ENCODE assay signal across 10 cellular contexts in the genomic region with DNA sequence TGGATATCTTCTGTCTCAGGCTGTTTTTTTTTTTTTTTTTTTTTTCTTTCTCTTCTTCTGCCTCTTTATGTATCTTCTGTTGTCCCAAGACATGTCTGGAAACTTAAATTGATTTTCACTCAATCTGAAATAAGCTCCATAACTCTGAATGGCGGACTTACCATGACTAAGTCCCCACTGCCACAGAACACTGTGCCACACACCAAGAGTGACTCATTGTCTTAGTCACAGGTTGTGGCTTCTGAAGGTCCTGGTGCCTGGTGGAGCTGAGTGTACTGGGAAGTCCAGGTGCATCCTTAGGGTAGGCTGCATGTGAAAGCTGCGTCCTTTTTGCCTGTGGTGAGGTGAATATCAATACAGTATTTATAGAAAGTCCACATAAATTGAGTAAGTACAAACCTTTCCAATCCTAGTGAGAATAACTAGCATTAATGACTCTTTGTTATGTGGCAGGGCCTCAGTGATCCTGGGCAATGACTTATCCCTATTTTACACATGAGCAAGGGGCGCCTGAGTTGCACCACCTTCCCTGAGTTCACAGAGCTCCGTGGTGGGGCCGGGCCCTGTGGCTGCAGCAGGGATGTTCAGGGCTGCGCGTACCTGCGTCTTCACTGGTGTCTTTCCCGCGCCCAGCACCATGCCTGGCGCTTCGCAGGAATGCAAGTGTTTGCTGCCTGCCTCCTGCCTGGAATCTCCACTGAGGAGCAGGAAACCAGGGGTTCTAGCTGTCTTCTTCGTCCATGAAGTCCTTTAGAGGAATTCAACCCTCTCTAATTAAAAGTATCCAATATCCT. TPM values are rescaled to one million over a fixed set of nuclear protein-coding genes. Genes with fewer than 3 reads are reported as not detected.
A peak's percentile ranks its signal among the peaks of the same experiment; 100 is the strongest.
DNase-seq lines count a peak whose midpoint lies in the region; ATAC-seq, FAIRE-seq and TF ChIP-seq lines count a peak whose summit lies in the region.
"Had no signal": no experiment of that assay in that cellular context is flagged by ENCODE, and none has a peak within 500 bp of the region (broad histone marks: within the 10 kb centered on the region; RNA-seq: fewer than 3 reads in every experiment).

No MANE protein-coding gene starts in this region.

- peak; percentile 99 for FAIRE-seq in endothelial cell of umbilical vein (lab: Jason Lieb, UNC)
- FAIRE-seq: A204.1 had no signal

- H3K27me3 ChIP-seq in endothelial cell of umbilical vein (ENCODE audit: control insufficient read depth in 2 of 2, insufficient read depth in 2 of 2, low read length in 2 of 2) = no peaks in the 10 kb centered on the region

- CTCF ChIA-PET in T-cell (lab: Charles Lee) (interaction anchor here in 1 of 2 donors (0.6 kb wide), 1 partner anchor 651 kb away, joined by 8 read pairs; no protein-coding TSS in a partner anchor), endothelial cell of umbilical vein (lab: Charles Lee) (interaction anchor here (0.6 to 2.3 kb wide), 10 partner anchors 9 to 32 kb away, joined by 3 to 14 read pairs (median 4); no protein-coding TSS in a partner anchor)

- DNase-seq in NOMO-1 treated with DMSO at 0.1 percent for 48 hours (lab: John Stamatoyannopoulos, UW; ENCODE audit: unreplicated experiment) (peak; percentile 20), NOMO-1 treated with dmso at 0.1 percent for 144 hours (lab: John Stamatoyannopoulos, UW; ENCODE audit: unreplicated experiment) (no peak), T-cell (no peak), endothelial cell of umbilical vein (ENCODE audit: low read depth, low spot score) (peak; percentile 95), posterior cingulate gyrus (no peak)
- peak; percentile 17 for DNase-seq in stimulated activated CD8-positive, alpha-beta memory T cell treated with anti-CD3 and anti-CD28 coated beads, Interleukin-12 subunit alpha, Interleukin-12 subunit beta, amount 100 ng/mL, for 4 hours (ENCODE audit: low read depth)

- H3K9me1 ChIP-seq in endothelial cell of umbilical vein (replicated peaks; ENCODE audit: control insufficient read depth, extremely low read depth, insufficient read depth, low read length) = no peaks in the 10 kb centered on the region

- H4K20me1 ChIP-seq in endothelial cell of umbilical vein (replicated peaks; ENCODE audit: control insufficient read depth, extremely low read depth, insufficient read depth, low read length) = no peaks in the 10 kb centered on the region

- BruUV-seq in endothelial cell of umbilical vein (replicated peaks; lab: Mats Ljungman, UMichigan) = no TSS peak

- H3K79me2 ChIP-seq in endothelial cell of umbilical vein (ENCODE audit: control insufficient read depth, insufficient read depth, low read length) = peaks cover 90% of the 10 kb centered on the region

- H3K27ac Mint-ChIP-seq in T-cell = no peak overlapping the region

- H2AFZ ChIP-seq in endothelial cell of umbilical vein (ENCODE audit: low read depth, low read length) = no peak overlapping the region

- no peak overlapping the region for H3K4me3 ChIP-seq in endothelial cell of umbilical vein (replicated peaks in 1 of 3; ENCODE audit: insufficient read depth in 1 of 3, low read depth in 1 of 3, low read length in 3 of 3)

- H3K4me1 ChIP-seq in endothelial cell of umbilical vein (ENCODE audit: control insufficient read depth, extremely low read depth, insufficient read depth, low read length) = peaks cover 40% of the 10 kb centered on the region

- peak overlapping the region; percentile 15 to 31 (median 17) for H3K4me3 Mint-ChIP-seq in T-cell

- peaks cover 22% of the 10 kb centered on the region for H3K36me3 Mint-ChIP-seq in T-cell

- peak overlapping the region; percentile 35 for H3K4me2 ChIP-seq in endothelial cell of umbilical vein (ENCODE audit: insufficient read depth, low read length)

- no peak for TF ChIP-seq CTCF in endothelial cell of umbilical vein (IDR thresholded peaks at IDR 0.05; ENCODE audit: extremely low read depth in 1 of 2, insufficient read depth in 1 of 2, low read depth in 1 of 2, low read length in 2 of 2)

- intact Hi-C loops in endothelial cell of umbilical vein (cut with micrococcal nuclease) = loop anchor here (1.0 to 2.0 kb wide), 3 partner anchors 20 to 31 kb away; no protein-coding TSS in a partner anchor
- intact Hi-C loops in posterior cingulate gyrus (cut with DNase I) = no loop called here

- peaks cover 48 to 52% (median 49%) of the 10 kb centered on the region in 3 donors for H3K4me1 Mint-ChIP-seq in T-cell

- peak overlapping the region; percentile 63 for H3K27ac ChIP-seq in endothelial cell of umbilical vein (ENCODE audit: insufficient read depth, low read depth, low read length)
- H3K27ac ChIP-seq: neutrophil had no signal

- POLR2A ChIA-PET in T-cell (lab: Charles Lee) = no interaction called here
- POLR2A ChIA-PET in endothelial cell of umbilical vein (lab: Charles Lee) = interaction anchor here (0.6 to 1.4 kb wide), 7 partner anchors 9 to 101 kb away, joined by 5 to 11 read pairs (median 6); a partner anchor contains a TSS

- H3K9me3 Mint-ChIP-seq in T-cell = no peaks in the 10 kb centered on the region

- H3K9me3 ChIP-seq in endothelial cell of umbilical vein (replicated peaks; ENCODE audit: control insufficient read depth, insufficient read depth, low read length) = no peaks in the 10 kb centered on the region
- H3K9me3 ChIP-seq: neutrophil had no signal

- dilution Hi-C loops in endothelial cell of umbilical vein (cut with MboI; ENCODE audit: extremely low pct_ligation_motif_present, low sequenced_read_pairs) = no loop called here

- peak overlapping the region; percentile 26 for H3K9ac ChIP-seq in endothelial cell of umbilical vein (replicated peaks; ENCODE audit: extremely low read depth, insufficient read depth, low read length)

- no peak for ATAC-seq in T-cell (replicated peaks in 1 of 4)
- no peak for ATAC-seq in GM18502 (IDR thresholded peaks at IDR 0.05; ENCODE audit: poor library complexity, unreplicated experiment)
- no peak for ATAC-seq in GM21526 (IDR thresholded peaks at IDR 0.05; ENCODE audit: low FRiP score, unreplicated experiment)

- H3K27me3 Mint-ChIP-seq in T-cell = no peaks in the 10 kb centered on the region

- TF ChIP-seq POLR2A in endothelial cell of umbilical vein (IDR thresholded peaks at IDR 0.05; ENCODE audit: low read depth, low read length) = no peak

- H3K36me3 ChIP-seq in endothelial cell of umbilical vein (ENCODE audit: control insufficient read depth in 2 of 2, extremely low read depth in 1 of 2, insufficient read depth in 2 of 2, low read length in 2 of 2) = peaks cover 2 to 10% of the 10 kb centered on the region in 2 experiments
- H3K36me3 ChIP-seq: neutrophil had no signal

TF ChIP-seq in endothelial cell of umbilical vein, 7 proteins besides CTCF, POLR2A, EP300 and RAD21:
- TF ChIP-seq POLR2AphosphoS5 (IDR thresholded peaks at IDR 0.05; ENCODE audit: insufficient read depth, low read depth, low read length) (peak; percentile 84), EZH2 (IDR thresholded peaks at IDR 0.05; ENCODE audit: borderline replicate concordance, low read depth, low read length, severe bottlenecking) (no peak), FOS (IDR thresholded peaks at IDR 0.05; ENCODE audit: borderline replicate concordance, insufficient read depth, low read length) (peak; percentile 99), MYC (IDR thresholded peaks at IDR 0.05; ENCODE audit: low read depth, low read length) (no peak), GATA2 (IDR thresholded peaks at IDR 0.05; ENCODE audit: insufficient read depth, insufficient read length, low read depth, low read length) (no peak), JUN (IDR thresholded peaks at IDR 0.05; ENCODE audit: borderline replicate concordance, insufficient read depth, insufficient read length, low read depth) (peak; percentile 97)
- TF ChIP-seq, protein P1, sequence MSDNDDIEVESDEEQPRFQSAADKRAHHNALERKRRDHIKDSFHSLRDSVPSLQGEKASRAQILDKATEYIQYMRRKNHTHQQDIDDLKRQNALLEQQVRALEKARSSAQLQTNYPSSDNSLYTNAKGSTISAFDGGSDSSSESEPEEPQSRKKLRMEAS (IDR thresholded peaks at IDR 0.05; ENCODE audit: insufficient read depth, insufficient read length) = no peak

RNA-seq across cellular contexts. Expression of a gene that starts 4.3 kb away (rescaled TPM):
- total RNA-seq in T-cell (10 to 100 TPM; 60.7 to 84.3 (median 70.2) TPM), endothelial cell of umbilical vein (359 and 360 TPM in 2 replicates)
- polyA plus RNA-seq in endothelial cell of umbilical vein = 185 and 199 TPM in 2 replicates
- 217 and 218 TPM in 2 replicates for polyA plus RNA-seq in endothelial cell of umbilical vein (2011; cell fraction: cytosol; rRNA removed)
- 292 and 301 TPM in 2 replicates for polyA plus RNA-seq in endothelial cell of umbilical vein (2011; cell fraction: nucleus; rRNA removed)
- 370 TPM in 2 replicates for polyA plus RNA-seq in endothelial cell of umbilical vein (2012)
- polyA minus RNA-seq in endothelial cell of umbilical vein = 153 and 184 TPM in 2 replicates
- polyA minus RNA-seq in endothelial cell of umbilical vein (2011; cell fraction: cytosol; rRNA and poly(A)+ RNA removed) = 59.9 TPM
- polyA minus RNA-seq in endothelial cell of umbilical vein (2011; cell fraction: nucleus; rRNA and poly(A)+ RNA removed) = 90.1 and 121 TPM in 2 replicates

Comparison
In these comparisons a context has a peak if more than half of its experiments do, and no peak if none do; other contexts are left out.
1. DNase-seq: peak in NOMO-1 treated with DMSO at 0.1 percent for 48 hours (single experiment), endothelial cell of umbilical vein (single experiment) and stimulated activated CD8-positive, alpha-beta memory T cell treated with anti-CD3 and anti-CD28 coated beads, Interleukin-12 subunit alpha, Interleukin-12 subunit beta, amount 100 ng/mL, for 4 hours (single experiment); none in NOMO-1 treated with dmso at 0.1 percent for 144 hours (single experiment), T-cell (0 of 34) and posterior cingulate gyrus (0 of 10).